ENCODE assay signal across 25 cellular contexts in genomic region chr9:95440447-95440846, GRCh38.
"Had no signal": no experiment of that assay in that cellular context is flagged by ENCODE, and none has a peak within 500 bp of the region (broad histone marks: within the 10 kb centered on the region; RNA-seq: fewer than 3 reads in every experiment).

No MANE protein-coding gene starts in this region.

- FAIRE-seq: pancreas, small intestine, urothelium cell line had no signal

- H3K36me3 ChIP-seq: prostate gland had no signal

- H3K9ac ChIP-seq: neural progenitor cell had no signal

- H3K4me3 ChIP-seq: left ventricle myocardium inferior, lung, neural progenitor cell, pancreas, prostate gland, sigmoid colon, spleen, suprapubic skin, thoracic aorta, tibial artery, upper lobe of right lung had no signal

- H3K27ac ChIP-seq: left ventricle myocardium inferior, neural progenitor cell, pancreas, prostate gland, sigmoid colon, spleen, suprapubic skin, thoracic aorta, tibial artery, upper lobe of right lung had no signal

- H3K4me2 ChIP-seq: neural progenitor cell had no signal

- H2AFZ ChIP-seq: neural progenitor cell had no signal

- ATAC-seq: natural killer cell; pancreas; right cardiac atrium; stimulated activated effector memory CD8-positive, alpha-beta T cell treated with anti-CD3 and anti-CD28 coated beads, Interleukin-12 subunit alpha, Interleukin-12 subunit beta, amount 100 ng/mL, for 72 hours; upper lobe of right lung had no signal

- H3K27me3 ChIP-seq: neural progenitor cell, pancreas, sigmoid colon, suprapubic skin, tibial artery, upper lobe of right lung had no signal

- DNase-seq: islet precursor cell; left ventricle myocardium inferior; mesendoderm; naive B cell; natural killer cell; nephron progenitor cell; pancreas; posterior cingulate gyrus; retina; right cardiac atrium; sigmoid colon; small intestine; spleen; stimulated activated CD4-positive, alpha-beta T cell treated with anti-CD3 and anti-CD28 coated beads, Interleukin-4, amount 100 ng/mL, for 24 hours; stimulated activated naive CD4-positive, alpha-beta T cell; tibial artery; trophoblast cell; upper lobe of right lung had no signal

- H3K4me1 ChIP-seq: left ventricle myocardium inferior, neural progenitor cell, pancreas, prostate gland, sigmoid colon, spleen, suprapubic skin, tibial artery, upper lobe of right lung had no signal

- H3K9me3 ChIP-seq: left ventricle myocardium inferior, pancreas, prostate gland, sigmoid colon, spleen, suprapubic skin, thoracic aorta, tibial artery, upper lobe of right lung had no signal
